ENCODE assay signal across 31 cellular contexts in genomic region chr1:4768553-4768952, GRCh38.
A peak's percentile ranks its signal among the peaks of the same experiment; 100 is the strongest.
DNase-seq lines count a peak whose midpoint lies in the region; ATAC-seq and TF ChIP-seq lines count a peak whose summit lies in the region.
"Had no signal": no experiment of that assay in that cellular context is flagged by ENCODE, and none has a peak within 500 bp of the region (broad histone marks: within the 10 kb centered on the region; RNA-seq: fewer than 3 reads in every experiment).

No MANE protein-coding gene starts in this region.

- H3K36me3 ChIP-seq in OCI-LY3 (replicated peaks; ENCODE audit: low read depth, low read length) (no peaks in the 10 kb centered on the region), endodermal cell (ENCODE audit: control insufficient read depth, insufficient read depth, low read length) (peaks cover 47% of the 10 kb centered on the region), body of pancreas (replicated peaks in 1 of 2; ENCODE audit: insufficient read depth in 1 of 2, low read depth in 2 of 2) (no peaks in the 10 kb centered on the region)
- no peaks in the 10 kb centered on the region for H3K36me3 ChIP-seq in effector memory CD4-positive, alpha-beta T cell (ENCODE audit: control insufficient read depth, insufficient read depth, low read length)
- H3K36me3 ChIP-seq: esophagus muscularis mucosa, left ventricle myocardium inferior, neural progenitor cell, right atrium auricular region, thyroid gland, uterus had no signal

- no peaks in the 10 kb centered on the region for H3K27me3 Mint-ChIP-seq in endodermal cell (ENCODE audit: insufficient read depth)
- H3K27me3 Mint-ChIP-seq: central memory CD8-positive, alpha-beta T cell; dendritic cell treated with granulocyte-macrophage colony-stimulating factor and Interleukin-4, amounts not matched to agents 40 ng/mL and 50 ng/mL, for 4 days; T-helper 17 cell had no signal

- no peak overlapping the region; the same call in 1 of the 2 replicates for H2AFZ ChIP-seq in OCI-LY3 (ENCODE audit: low read depth, low read length)
- H2AFZ ChIP-seq: neural progenitor cell had no signal

- H3K4me3 Mint-ChIP-seq in endodermal cell, result no peak overlapping the region
- H3K4me3 Mint-ChIP-seq: activated CD4-positive, alpha-beta memory T cell treated with anti-CD3 and anti-CD28 coated beads for 36 hours; activated naive CD4-positive, alpha-beta T cell treated with anti-CD3 and anti-CD28 coated beads for 36 hours; activated T-helper 1 cell treated with anti-CD3 and anti-CD28 coated beads, Interleukin-12 subunit alpha, Interleukin-12 subunit beta, Interleukin-2, Interleukin-4 antibody, amounts not matched to agents 30 ng/mL and 10 ng/mL and 1 ng/mL, durations not matched to agents 14 hours and 24 hours and 36 hours; central memory CD8-positive, alpha-beta T cell; dendritic cell treated with granulocyte-macrophage colony-stimulating factor and Interleukin-4, amounts not matched to agents 40 ng/mL and 50 ng/mL, for 4 days; neural progenitor cell; T-helper 17 cell had no signal

- H3K4me1 Mint-ChIP-seq in endodermal cell, result peaks cover 7% of the 10 kb centered on the region
- H3K4me1 Mint-ChIP-seq: central memory CD8-positive, alpha-beta T cell; T-helper 17 cell had no signal

- H4K20me1 ChIP-seq in OCI-LY3 (ENCODE audit: insufficient read depth, low read length), result no peaks in the 10 kb centered on the region

- no peak overlapping the region for H3K27ac Mint-ChIP-seq in endodermal cell
- H3K27ac Mint-ChIP-seq: activated CD4-positive, alpha-beta memory T cell treated with anti-CD3 and anti-CD28 coated beads for 36 hours; activated naive CD4-positive, alpha-beta T cell treated with anti-CD3 and anti-CD28 coated beads for 36 hours; activated T-helper 1 cell treated with anti-CD3 and anti-CD28 coated beads, Interleukin-12 subunit alpha, Interleukin-12 subunit beta, Interleukin-2, Interleukin-4 antibody, amounts not matched to agents 30 ng/mL and 10 ng/mL and 1 ng/mL, durations not matched to agents 14 hours and 24 hours and 36 hours; dendritic cell treated with granulocyte-macrophage colony-stimulating factor and Interleukin-4, amounts not matched to agents 40 ng/mL and 50 ng/mL, for 4 days; neural progenitor cell; T-helper 17 cell had no signal

- H3K4me2 ChIP-seq in OCI-LY3 (ENCODE audit: low read length), result peak overlapping the region; percentile 29; the same call in 1 of the 2 replicates
- H3K4me2 ChIP-seq: neural progenitor cell had no signal

- DNase-seq in ELF-1 (ENCODE audit: low read depth, low spot score) (peak; percentile 15), endodermal cell (peak; percentile 62), body of pancreas (no peak)
- no peak for DNase-seq in effector memory CD4-positive, alpha-beta T cell
- no peak for DNase-seq in effector CD8-positive, alpha-beta T cell (lab: John Stamatoyannopoulos, UW)
- DNase-seq: activated CD4-positive, alpha-beta memory T cell treated with anti-CD3 and anti-CD28 coated beads for 36 hours; activated CD4-positive, CD25-positive, alpha-beta regulatory T cell treated with anti-CD3 and anti-CD28 coated beads, Interleukin-2, amount 50 U/mL, for 72 hours; activated naive CD4-positive, alpha-beta T cell treated with anti-CD3 and anti-CD28 coated beads for 36 hours; foreskin fibroblast; head of caudate nucleus; IMR-90; islet precursor cell; left ventricle myocardium inferior; NCI-H1048; NCI-H2029 treated with DMSO at 0.1 percent for 48 hours; NCI-H446; NCI-H748 treated with DMSO at 0.1 percent for 48 hours; stimulated activated CD4-positive, alpha-beta T cell treated with anti-CD3 and anti-CD28 coated beads, Interleukin-2, amount 100 ng/mL, for 48 hours; T-helper 17 cell; thyroid gland; uterus had no signal

- intact Hi-C loops in body of pancreas (cut with DNase I), result no loop called here

- H3K4me3 ChIP-seq in OCI-LY3 (ENCODE audit: low read length) (no peak overlapping the region), endodermal cell (ENCODE audit: low read length) (no peak overlapping the region), body of pancreas (no peak overlapping the region)
- H3K4me3 ChIP-seq in effector memory CD4-positive, alpha-beta T cell (ENCODE audit: insufficient read depth, low read depth, low read length, poor library complexity, severe bottlenecking), result no peak overlapping the region
- H3K4me3 ChIP-seq: esophagus muscularis mucosa, left ventricle myocardium inferior, neural progenitor cell, right atrium auricular region, SK-N-MC, thyroid gland, uterus had no signal

- H3K27me3 ChIP-seq in OCI-LY3 (ENCODE audit: low read depth, low read length), result no peaks in the 10 kb centered on the region
- H3K27me3 ChIP-seq in endodermal cell (ENCODE audit: control insufficient read depth, insufficient read depth, low read length, poor library complexity, severe bottlenecking), result no peaks in the 10 kb centered on the region
- H3K27me3 ChIP-seq in effector memory CD4-positive, alpha-beta T cell (replicated peaks; ENCODE audit: control insufficient read depth, insufficient read depth, low read length, poor library complexity, severe bottlenecking), result no peaks in the 10 kb centered on the region
- no peaks in the 10 kb centered on the region for H3K27me3 ChIP-seq in body of pancreas
- H3K27me3 ChIP-seq: neural progenitor cell, right atrium auricular region, thyroid gland, uterus had no signal

- H3K36me3 Mint-ChIP-seq in endodermal cell (ENCODE audit: low read depth), result peaks cover 23% of the 10 kb centered on the region
- H3K36me3 Mint-ChIP-seq: activated CD4-positive, alpha-beta memory T cell treated with anti-CD3 and anti-CD28 coated beads for 36 hours had no signal

- TF ChIP-seq CTCF in 22Rv1 (IDR thresholded peaks at IDR 0.05) (peak; percentile 17), OCI-LY3 (IDR thresholded peaks at IDR 0.05; ENCODE audit: low read depth, low read length) (no peak), endodermal cell (conservative IDR thresholded peaks at IDR 0.05) (peak; percentile 33), body of pancreas (IDR thresholded peaks at IDR 0.05) (no peak)

- no peak for TF ChIP-seq POLR2A in body of pancreas (IDR thresholded peaks at IDR 0.05)

- H3K4me1 ChIP-seq in OCI-LY3 (ENCODE audit: low read length) (peaks cover 14% of the 10 kb centered on the region), endodermal cell (ENCODE audit: control insufficient read depth, insufficient read depth, low read length) (no peaks in the 10 kb centered on the region), body of pancreas (no peaks in the 10 kb centered on the region)
- no peaks in the 10 kb centered on the region for H3K4me1 ChIP-seq in effector memory CD4-positive, alpha-beta T cell (ENCODE audit: control insufficient read depth, insufficient read depth, low read length, poor library complexity, severe bottlenecking)
- H3K4me1 ChIP-seq: esophagus muscularis mucosa, left ventricle myocardium inferior, neural progenitor cell, right atrium auricular region, thyroid gland, uterus had no signal

- no peak overlapping the region for H3K9ac ChIP-seq in OCI-LY3 (ENCODE audit: low read length)
- no peak overlapping the region for H3K9ac ChIP-seq in endodermal cell (ENCODE audit: extremely low read depth, low read length, poor library complexity, severe bottlenecking)
- H3K9ac ChIP-seq: neural progenitor cell had no signal

- H3K79me2 ChIP-seq in OCI-LY3 (ENCODE audit: low read length), result no peaks in the 10 kb centered on the region

- ATAC-seq in body of pancreas, result no peak
- ATAC-seq: T-helper 17 cell had no signal

- H3K9me3 ChIP-seq in OCI-LY3 (ENCODE audit: insufficient read depth, low read length) (no peaks in the 10 kb centered on the region), endodermal cell (ENCODE audit: control insufficient read depth, low read length) (no peaks in the 10 kb centered on the region), body of pancreas (no peaks in the 10 kb centered on the region)
- H3K9me3 ChIP-seq in effector memory CD4-positive, alpha-beta T cell (ENCODE audit: control insufficient read depth, low read length), result no peaks in the 10 kb centered on the region
- H3K9me3 ChIP-seq: esophagus muscularis mucosa, left ventricle myocardium inferior, right atrium auricular region, thyroid gland, uterus had no signal

- H3K27ac ChIP-seq in 22Rv1, result no peak overlapping the region
- no peak overlapping the region for H3K27ac ChIP-seq in OCI-LY3 (ENCODE audit: low read length)
- no peak overlapping the region for H3K27ac ChIP-seq in endodermal cell (ENCODE audit: low read depth, low read length)
- H3K27ac ChIP-seq in effector memory CD4-positive, alpha-beta T cell (ENCODE audit: insufficient read depth, low read length, poor library complexity, severe bottlenecking), result no peak overlapping the region
- no peak overlapping the region for H3K27ac ChIP-seq in body of pancreas
- H3K27ac ChIP-seq: esophagus muscularis mucosa, left ventricle myocardium inferior, neural progenitor cell, right atrium auricular region, RWPE1, SK-N-MC, thyroid gland, uterus had no signal

- no peaks in the 10 kb centered on the region for H3K9me3 Mint-ChIP-seq in endodermal cell
- H3K9me3 Mint-ChIP-seq: activated CD4-positive, alpha-beta memory T cell treated with anti-CD3 and anti-CD28 coated beads for 36 hours; activated naive CD4-positive, alpha-beta T cell treated with anti-CD3 and anti-CD28 coated beads for 36 hours; activated T-helper 1 cell treated with anti-CD3 and anti-CD28 coated beads, Interleukin-12 subunit alpha, Interleukin-12 subunit beta, Interleukin-2, Interleukin-4 antibody, amounts not matched to agents 30 ng/mL and 10 ng/mL and 1 ng/mL, durations not matched to agents 14 hours and 24 hours and 36 hours; central memory CD8-positive, alpha-beta T cell; dendritic cell treated with granulocyte-macrophage colony-stimulating factor and Interleukin-4, amounts not matched to agents 40 ng/mL and 50 ng/mL, for 4 days; neural progenitor cell had no signal

- WGBS in endodermal cell (ENCODE audit: insufficient coverage in 1 of 2, insufficient read length in 1 of 2), 2 experiments, result 91% methylated on average over 6 of the region's 6 CpGs; no CpG with 5 or more reads in 1 of the 2 experiments
- 74 to 78% methylated on average over 6 of the region's 6 CpGs for WGBS in body of pancreas, 2 donors

Comparison
In these comparisons a context has a peak if more than half of its experiments do, and no peak if none do; other contexts are left out.
1. CTCF ChIP-seq: peak in 22Rv1 (single experiment) and endodermal cell (single experiment); none in OCI-LY3 (single experiment) and body of pancreas (0 of 7).
2. DNase-seq: peak in ELF-1 (single experiment) and endodermal cell (single experiment); none in effector memory CD4-positive, alpha-beta T cell (0 of 3), body of pancreas (0 of 4) and effector CD8-positive, alpha-beta T cell (single experiment).